In genomic region chr2:18430996-18431748, GRCh38 we compare ENCODE assay signal across 21 cellular contexts.
"Had no signal": no experiment of that assay in that cellular context is flagged by ENCODE, and none has a peak within 500 bp of the region (broad histone marks: within the 10 kb centered on the region; RNA-seq: fewer than 3 reads in every experiment).

No MANE protein-coding gene starts in this region.

- H3K9me3 ChIP-seq: heart right ventricle, pancreas, prostate gland, sigmoid colon, stomach had no signal

- H3K36me3 ChIP-seq: heart right ventricle, neural progenitor cell, pancreas, prostate gland, sigmoid colon, stomach had no signal

- H3K4me2 ChIP-seq: neural progenitor cell had no signal

- H2AFZ ChIP-seq: neural progenitor cell had no signal

- DNase-seq: effector CD4-positive, alpha-beta T cell; endodermal cell; erythroblast; foreskin keratinocyte; heart right ventricle; islet precursor cell; mammary epithelial cell; nucleus accumbens; pancreas; sigmoid colon; stimulated activated CD4-positive, alpha-beta T cell treated with anti-CD3 and anti-CD28 coated beads, Interleukin-12 subunit alpha, Interleukin-12 subunit beta, amount 100 ng/mL, for 4 hours; stimulated activated naive CD4-positive, alpha-beta T cell; stomach; substantia nigra; trophoblast cell had no signal

- ATAC-seq: foreskin keratinocyte; heart right ventricle; left lobe of liver; natural killer cell treated with Interleukin-12 subunit alpha and Interleukin-12 subunit beta and Interleukin-15 and Interleukin-18, amount 100 ng/mL, for 72 hours; pancreas had no signal

- H3K4me3 ChIP-seq: coronary artery, heart right ventricle, neural progenitor cell, pancreas, prostate gland, sigmoid colon, skin epidermis, stomach had no signal

- H3K27ac Mint-ChIP-seq: endodermal cell; natural killer cell treated with Interleukin-12 subunit alpha and Interleukin-12 subunit beta and Interleukin-15 and Interleukin-18, amount 100 ng/mL, for 72 hours; neural progenitor cell had no signal

- H3K4me1 Mint-ChIP-seq: endodermal cell had no signal

- H3K27me3 ChIP-seq: heart right ventricle, neural progenitor cell, pancreas, sigmoid colon, stomach had no signal

- H3K4me3 Mint-ChIP-seq: endodermal cell; natural killer cell treated with Interleukin-12 subunit alpha and Interleukin-12 subunit beta and Interleukin-15 and Interleukin-18, amount 100 ng/mL, for 72 hours; neural progenitor cell had no signal

- H3K4me1 ChIP-seq: neural progenitor cell, pancreas, prostate gland had no signal

- H3K36me3 Mint-ChIP-seq: natural killer cell treated with Interleukin-12 subunit alpha and Interleukin-12 subunit beta and Interleukin-15 and Interleukin-18, amount 100 ng/mL, for 72 hours; neural progenitor cell had no signal

- H3K9me3 Mint-ChIP-seq: endodermal cell; natural killer cell treated with Interleukin-12 subunit alpha and Interleukin-12 subunit beta and Interleukin-15 and Interleukin-18, amount 100 ng/mL, for 72 hours; neural progenitor cell had no signal

- H3K27ac ChIP-seq: coronary artery, foreskin keratinocyte, heart right ventricle, neural progenitor cell, pancreas, prostate gland, skin epidermis, stomach had no signal
